18 cellular contexts compared by ENCODE assay signal in the genomic region with DNA sequence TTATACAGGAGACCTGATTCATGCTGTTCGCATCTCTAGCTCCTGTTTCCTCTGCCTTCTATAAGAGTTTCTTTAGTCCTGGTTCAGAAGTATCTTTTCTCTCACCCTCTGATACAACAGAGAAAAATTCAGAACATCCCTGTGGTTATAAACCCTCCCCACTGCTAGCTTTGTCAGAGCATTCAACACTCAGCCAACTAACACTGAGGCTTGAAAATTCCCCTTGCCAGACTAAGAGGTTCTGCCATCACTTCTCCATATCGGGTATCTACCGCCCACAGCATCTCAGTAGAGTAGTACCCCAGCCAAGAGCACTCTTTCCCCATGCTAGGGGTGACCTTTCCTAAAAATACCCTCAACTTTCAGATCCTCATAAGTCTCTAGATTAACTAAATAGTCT. TPM values are rescaled to one million over a fixed set of nuclear protein-coding genes. Genes with fewer than 3 reads are reported as not detected.
DNase-seq lines count a peak whose midpoint lies in the region; ATAC-seq and TF ChIP-seq lines count a peak whose summit lies in the region.
"Had no signal": no experiment of that assay in that cellular context is flagged by ENCODE, and none has a peak within 500 bp of the region (broad histone marks: within the 10 kb centered on the region; RNA-seq: fewer than 3 reads in every experiment).

No MANE protein-coding gene starts in this region.

- no peak for TF ChIP-seq POLR2A in right lobe of liver (IDR thresholded peaks at IDR 0.05)

- no peak overlapping the region for H3K27ac ChIP-seq in right lobe of liver
- H3K27ac ChIP-seq: colonic mucosa, heart right ventricle had no signal

- no peaks in the 10 kb centered on the region for H3K36me3 ChIP-seq in right lobe of liver
- H3K36me3 ChIP-seq: colonic mucosa, heart right ventricle had no signal

- H3K4me3 Mint-ChIP-seq in stimulated activated naive B cell treated with anti-CD40 and anti-IgM and Interleukin-4, amounts not matched to agents 10 μg/mL and 1 μg/mL and 100 μg/mL, for 72 hours = peak overlapping the region; percentile 26 to 31
- no peak overlapping the region for H3K4me3 Mint-ChIP-seq in mesothelial cell of epicardium
- H3K4me3 Mint-ChIP-seq: CD4-positive, CD25-positive, alpha-beta regulatory T cell; stimulated activated naive CD8-positive, alpha-beta T cell treated with anti-CD3 and anti-CD28 coated beads, Interleukin-15, amount 100 ng/mL, for 72 hours had no signal

- H3K27me3 Mint-ChIP-seq in stimulated activated naive B cell treated with anti-CD40 and anti-IgM and Interleukin-4, amounts not matched to agents 10 μg/mL and 1 μg/mL and 100 μg/mL, for 72 hours = no peaks in the 10 kb centered on the region
- H3K27me3 Mint-ChIP-seq in mesothelial cell of epicardium (ENCODE audit: low read depth) = no peaks in the 10 kb centered on the region
- H3K27me3 Mint-ChIP-seq: stimulated activated naive CD8-positive, alpha-beta T cell treated with anti-CD3 and anti-CD28 coated beads, Interleukin-15, amount 100 ng/mL, for 72 hours had no signal

- no peaks in the 10 kb centered on the region for H3K36me3 Mint-ChIP-seq in stimulated activated naive B cell treated with anti-CD40 and anti-IgM and Interleukin-4, amounts not matched to agents 10 μg/mL and 1 μg/mL and 100 μg/mL, for 72 hours
- H3K36me3 Mint-ChIP-seq in mesothelial cell of epicardium = no peaks in the 10 kb centered on the region
- H3K36me3 Mint-ChIP-seq: CD4-positive, CD25-positive, alpha-beta regulatory T cell had no signal

- peak; percentile 33 for DNase-seq in GM12865 (ENCODE audit: low read depth)
- DNase-seq in fibroblast of pulmonary artery (ENCODE audit: low read depth) = peak; percentile 31
- DNase-seq in stimulated activated naive B cell treated with anti-CD40 and anti-IgM and Interleukin-4, amounts not matched to agents 10 μg/mL and 1 μg/mL and 100 μg/mL, for 72 hours = peak; percentile 65
- DNase-seq in mesothelial cell of epicardium (ENCODE audit: low spot score in 2 of 2, unreplicated experiment in 2 of 2) = no peak
- no peak for DNase-seq in stimulated activated naive CD4-positive, alpha-beta T cell (lab: John Stamatoyannopoulos, UW)
- no peak for DNase-seq in right lobe of liver
- DNase-seq: activated CD4-positive, alpha-beta T cell treated with anti-CD3 and anti-CD28 coated beads, Interleukin-2, amount 50 U/mL, for 4 hours; activated T-cell treated with anti-CD3 and anti-CD28 coated beads, Interleukin-2, amount 50 U/mL, for 48 hours; CD4-positive, CD25-positive, alpha-beta regulatory T cell; colonic mucosa; DMS79; H7; heart right ventricle; MM.1S; stimulated activated CD4-positive, alpha-beta T cell treated with anti-CD3 and anti-CD28 coated beads, Interleukin-12 subunit alpha, Interleukin-12 subunit beta, amount 100 ng/mL, for 4 hours; stimulated activated naive CD8-positive, alpha-beta T cell treated with anti-CD3 and anti-CD28 coated beads, Interleukin-15, amount 100 ng/mL, for 72 hours had no signal

- H3K9me3 Mint-ChIP-seq in stimulated activated naive B cell treated with anti-CD40 and anti-IgM and Interleukin-4, amounts not matched to agents 10 μg/mL and 1 μg/mL and 100 μg/mL, for 72 hours = peaks cover 0 to 3% of the 10 kb centered on the region in 2 donors
- peaks cover 8% of the 10 kb centered on the region for H3K9me3 Mint-ChIP-seq in mesothelial cell of epicardium
- H3K9me3 Mint-ChIP-seq: stimulated activated naive CD8-positive, alpha-beta T cell treated with anti-CD3 and anti-CD28 coated beads, Interleukin-15, amount 100 ng/mL, for 72 hours had no signal

- intact Hi-C loops in right lobe of liver (cut with DNase I) = no loop called here

- ATAC-seq in SK-N-SH treated with all-trans-retinoic acid at 6 μM for 48 hours = peak; percentile 60; the same call in 2 of the 3 replicates
- ATAC-seq in stimulated activated naive B cell treated with anti-CD40 and anti-IgM and Interleukin-4, amounts not matched to agents 10 μg/mL and 1 μg/mL and 100 μg/mL, for 72 hours (replicated peaks) = peak; percentile 100
- no peak for ATAC-seq in right lobe of liver
- ATAC-seq: stimulated activated naive CD8-positive, alpha-beta T cell treated with anti-CD3 and anti-CD28 coated beads, Interleukin-15, amount 100 ng/mL, for 72 hours had no signal

- WGBS in right lobe of liver (ENCODE audit: insufficient coverage, low coverage, low lambda C conversion rate, missing lambda C conversion rate) = 50% methylated on average over 3 of the region's 3 CpGs

- H3K4me3 ChIP-seq in GM12865 (ENCODE audit: low read depth, low read length) (no peak overlapping the region), fibroblast of pulmonary artery (replicated peaks; ENCODE audit: low read depth, low read length) (no peak overlapping the region), right lobe of liver (no peak overlapping the region)
- H3K4me3 ChIP-seq: colonic mucosa, heart right ventricle had no signal

- TF ChIP-seq CTCF in GM12865 (IDR thresholded peaks at IDR 0.05; ENCODE audit: insufficient read depth, low read depth, low read length, missing control alignments) (no peak), fibroblast of pulmonary artery (IDR thresholded peaks at IDR 0.05; ENCODE audit: low read length, missing control alignments) (no peak), mesothelial cell of epicardium (IDR thresholded peaks at IDR 0.05; ENCODE audit: unreplicated experiment) (no peak), right lobe of liver (IDR thresholded peaks at IDR 0.05) (no peak)

- no peaks in the 10 kb centered on the region for H3K9me3 ChIP-seq in right lobe of liver
- H3K9me3 ChIP-seq: colonic mucosa, heart right ventricle had no signal

- H3K27ac Mint-ChIP-seq in stimulated activated naive B cell treated with anti-CD40 and anti-IgM and Interleukin-4, amounts not matched to agents 10 μg/mL and 1 μg/mL and 100 μg/mL, for 72 hours = peak overlapping the region; percentile 80
- H3K27ac Mint-ChIP-seq in mesothelial cell of epicardium = no peak overlapping the region

- no peaks in the 10 kb centered on the region for H3K27me3 ChIP-seq in right lobe of liver
- H3K27me3 ChIP-seq: colonic mucosa, heart right ventricle had no signal

- no peaks in the 10 kb centered on the region for H3K4me1 ChIP-seq in right lobe of liver
- H3K4me1 ChIP-seq: colonic mucosa had no signal

- H3K4me1 Mint-ChIP-seq in stimulated activated naive B cell treated with anti-CD40 and anti-IgM and Interleukin-4, amounts not matched to agents 10 μg/mL and 1 μg/mL and 100 μg/mL, for 72 hours = peaks cover 26 to 47% of the 10 kb centered on the region in 2 donors
- no peaks in the 10 kb centered on the region for H3K4me1 Mint-ChIP-seq in mesothelial cell of epicardium
- H3K4me1 Mint-ChIP-seq: CD4-positive, CD25-positive, alpha-beta regulatory T cell; stimulated activated naive CD8-positive, alpha-beta T cell treated with anti-CD3 and anti-CD28 coated beads, Interleukin-15, amount 100 ng/mL, for 72 hours had no signal

TF ChIP-seq in SK-N-SH treated with all-trans-retinoic acid at 6 μM for 48 hours, 23 proteins besides CTCF, POLR2A, EP300 and RAD21 (continues in another document):
- TF ChIP-seq, protein P1, sequence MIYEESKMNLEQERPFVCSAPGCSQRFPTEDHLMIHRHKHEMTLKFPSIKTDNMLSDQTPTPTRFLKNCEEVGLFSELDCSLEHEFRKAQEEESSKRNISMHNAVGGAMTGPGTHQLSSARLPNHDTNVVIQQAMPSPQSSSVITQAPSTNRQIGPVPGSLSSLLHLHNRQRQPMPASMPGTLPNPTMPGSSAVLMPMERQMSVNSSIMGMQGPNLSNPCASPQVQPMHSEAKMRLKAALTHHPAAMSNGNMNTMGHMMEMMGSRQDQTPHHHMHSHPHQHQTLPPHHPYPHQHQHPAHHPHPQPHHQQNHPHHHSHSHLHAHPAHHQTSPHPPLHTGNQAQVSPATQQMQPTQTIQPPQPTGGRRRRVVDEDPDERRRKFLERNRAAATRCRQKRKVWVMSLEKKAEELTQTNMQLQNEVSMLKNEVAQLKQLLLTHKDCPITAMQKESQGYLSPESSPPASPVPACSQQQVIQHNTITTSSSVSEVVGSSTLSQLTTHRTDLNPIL (CRISPR knock-in tag; IDR thresholded peaks at IDR 0.05; ENCODE audit: low read depth) = no peak
- TF ChIP-seq ZFP30 (CRISPR knock-in tag; IDR thresholded peaks at IDR 0.05) (no peak), ZFP3 (CRISPR knock-in tag; IDR thresholded peaks at IDR 0.05) (no peak), ISL1 (CRISPR knock-in tag; IDR thresholded peaks at IDR 0.05) (no peak), TCF4 (CRISPR knock-in tag; IDR thresholded peaks at IDR 0.05; ENCODE audit: borderline replicate concordance) (no peak), TOX (CRISPR knock-in tag; IDR thresholded peaks at IDR 0.05; ENCODE audit: borderline replicate concordance) (no peak), ZC3H10 (CRISPR knock-in tag; IDR thresholded peaks at IDR 0.05) (no peak), ZNF565 (CRISPR knock-in tag; conservative IDR thresholded peaks at IDR 0.05; ENCODE audit: low read depth) (no peak), GLIS3 (CRISPR knock-in tag; IDR thresholded peaks at IDR 0.05) (no peak), ZNF8 (CRISPR knock-in tag; IDR thresholded peaks at IDR 0.05) (no peak), BACH2 (CRISPR knock-in tag; IDR thresholded peaks at IDR 0.05; ENCODE audit: borderline replicate concordance) (no peak), RARB (CRISPR knock-in tag; IDR thresholded peaks at IDR 0.05) (no peak)
- TF ChIP-seq, protein P2, sequence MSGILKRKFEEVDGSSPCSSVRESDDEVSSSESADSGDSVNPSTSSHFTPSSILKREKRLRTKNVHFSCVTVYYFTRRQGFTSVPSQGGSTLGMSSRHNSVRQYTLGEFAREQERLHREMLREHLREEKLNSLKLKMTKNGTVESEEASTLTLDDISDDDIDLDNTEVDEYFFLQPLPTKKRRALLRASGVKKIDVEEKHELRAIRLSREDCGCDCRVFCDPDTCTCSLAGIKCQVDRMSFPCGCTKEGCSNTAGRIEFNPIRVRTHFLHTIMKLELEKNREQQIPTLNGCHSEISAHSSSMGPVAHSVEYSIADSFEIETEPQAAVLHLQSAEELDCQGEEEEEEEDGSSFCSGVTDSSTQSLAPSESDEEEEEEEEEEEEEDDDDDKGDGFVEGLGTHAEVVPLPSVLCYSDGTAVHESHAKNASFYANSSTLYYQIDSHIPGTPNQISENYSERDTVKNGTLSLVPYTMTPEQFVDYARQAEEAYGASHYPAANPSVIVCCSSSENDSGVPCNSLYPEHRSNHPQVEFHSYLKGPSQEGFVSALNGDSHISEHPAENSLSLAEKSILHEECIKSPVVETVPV (CRISPR knock-in tag; IDR thresholded peaks at IDR 0.05) = no peak

RNA-seq across cellular contexts. Expression of a gene that starts 19.6 kb away (rescaled TPM):
- total RNA-seq in mesothelial cell of epicardium (36.2 to 41.3 TPM (median 39.0 TPM) in 3 replicates), right lobe of liver (1 to 10 TPM; 2.0 to 4.3 (median 2.8) TPM)

RNA-seq across cellular contexts. Expression of a gene that starts 22.9 kb away (rescaled TPM):
- 0.51 to 0.63 TPM (median 0.52 TPM) in 3 replicates for total RNA-seq in mesothelial cell of epicardium
- 1 to 10 TPM; 2.6 to 6.3 (median 3.6) TPM for total RNA-seq in right lobe of liver
- total RNA-seq: CD4-positive, CD25-positive, alpha-beta regulatory T cell; H7; SK-MEL-5 had no signal

RNA-seq across cellular contexts. Expression of a gene that starts 24.3 kb away (rescaled TPM):
- total RNA-seq in mesothelial cell of epicardium (not detected in 3 replicates), right lobe of liver (not detected)
- total RNA-seq: CD4-positive, CD25-positive, alpha-beta regulatory T cell; colonic mucosa; H7; heart right ventricle; SK-MEL-5 had no signal

RNA-seq across cellular contexts. Expression of a gene that starts 46.2 kb away (rescaled TPM):
- total RNA-seq in mesothelial cell of epicardium (87.1 to 95.6 TPM (median 91.6 TPM) in 3 replicates), right lobe of liver (10 to 100 TPM; 26.9 to 47.4 (median 38.8) TPM)

RNA-seq across cellular contexts. Expression of a gene that starts 51.1 kb away (rescaled TPM):
- total RNA-seq in mesothelial cell of epicardium (2.1 to 2.8 TPM (median 2.6 TPM) in 3 replicates), right lobe of liver (1 to 10 TPM in 1 of 6 experiments, under 1 TPM in 5; 0.17 to 1.4 (median 0.31) TPM)
- total RNA-seq: CD4-positive, CD25-positive, alpha-beta regulatory T cell had no signal

Comparison
In these comparisons a context has a peak if more than half of its experiments do, and no peak if none do; other contexts are left out.
1. DNase-seq: peak in GM12865 (single experiment), fibroblast of pulmonary artery (single experiment) and stimulated activated naive B cell treated with anti-CD40 and anti-IgM and Interleukin-4, amounts not matched to agents 10 μg/mL and 1 μg/mL and 100 μg/mL, for 72 hours (single experiment); none in mesothelial cell of epicardium (0 of 2), stimulated activated naive CD4-positive, alpha-beta T cell (0 of 6) and right lobe of liver (0 of 3).
2. ATAC-seq: peak in SK-N-SH treated with all-trans-retinoic acid at 6 μM for 48 hours (single experiment) and stimulated activated naive B cell treated with anti-CD40 and anti-IgM and Interleukin-4, amounts not matched to agents 10 μg/mL and 1 μg/mL and 100 μg/mL, for 72 hours (2 of 2); none in right lobe of liver (0 of 4).